Comparison of ENCODE assay signal across 21 cellular contexts in genomic region chr7:2782565-2782964, GRCh38.
DNase-seq lines count a peak whose midpoint lies in the region; ATAC-seq and TF ChIP-seq lines count a peak whose summit lies in the region.
"Had no signal": no experiment of that assay in that cellular context is flagged by ENCODE, and none has a peak within 500 bp of the region (broad histone marks: within the 10 kb centered on the region; RNA-seq: fewer than 3 reads in every experiment).

No MANE protein-coding gene starts in this region.

- peaks cover 27% of the 10 kb centered on the region for H3K4me1 Mint-ChIP-seq in activated naive CD4-positive, alpha-beta T cell treated with anti-CD3 and anti-CD28 coated beads for 36 hours (ENCODE audit: low read depth)
- peaks cover 14 to 26% (median 19%) of the 10 kb centered on the region in 3 donors for H3K4me1 Mint-ChIP-seq in IgD-negative memory B cell
- H3K4me1 Mint-ChIP-seq in activated naive CD8-positive, alpha-beta T cell (ENCODE audit: low read depth), result peaks cover 19% of the 10 kb centered on the region

- no peaks in the 10 kb centered on the region for H3K27me3 Mint-ChIP-seq in activated naive CD4-positive, alpha-beta T cell treated with anti-CD3 and anti-CD28 coated beads for 36 hours (ENCODE audit: low read depth)
- H3K27me3 Mint-ChIP-seq in IgD-negative memory B cell, result no peaks in the 10 kb centered on the region
- H3K27me3 Mint-ChIP-seq in activated naive CD8-positive, alpha-beta T cell, result no peaks in the 10 kb centered on the region
- H3K27me3 Mint-ChIP-seq: CD4-positive, alpha-beta T cell had no signal

- H3K4me3 ChIP-seq in trophoblast cell (ENCODE audit: low read depth, low read length) (no peak overlapping the region), hepatocyte (no peak overlapping the region)
- H3K4me3 ChIP-seq: body of pancreas, Peyer's patch, right atrium auricular region, transverse colon had no signal

- H4K20me1 ChIP-seq in hepatocyte (ENCODE audit: insufficient read depth, poor library complexity, severe bottlenecking), result no peaks in the 10 kb centered on the region

- H3K36me3 ChIP-seq in trophoblast cell (ENCODE audit: control insufficient read depth in 1 of 2, insufficient read depth in 2 of 2, low read length in 2 of 2) (peaks cover 13 to 14% of the 10 kb centered on the region in 2 experiments), hepatocyte (replicated peaks; ENCODE audit: insufficient read depth, low read depth) (no peaks in the 10 kb centered on the region)
- H3K36me3 ChIP-seq: Peyer's patch, transverse colon had no signal

- peaks cover 24 to 26% of the 10 kb centered on the region in 2 experiments for H3K4me1 ChIP-seq in trophoblast cell (ENCODE audit: control insufficient read depth in 1 of 2, insufficient read depth in 2 of 2, low read length in 2 of 2)
- H3K4me1 ChIP-seq in hepatocyte (ENCODE audit: insufficient read depth), result no peaks in the 10 kb centered on the region
- H3K4me1 ChIP-seq: body of pancreas, Peyer's patch, transverse colon had no signal

- CTCF ChIA-PET in activated naive CD4-positive, alpha-beta T cell treated with anti-CD3 and anti-CD28 coated beads for 36 hours (lab: Charles Lee), result interaction anchor here (0.5 to 1.1 kb wide), 4 partner anchors 9 to 1599 kb away, joined by 3 to 8 read pairs (median 4); no protein-coding TSS in a partner anchor

- H2BK5ac ChIP-seq in trophoblast cell (ENCODE audit: low read depth, low read length, poor library complexity), result no peak overlapping the region

- no peak overlapping the region for H2AK5ac ChIP-seq in trophoblast cell (ENCODE audit: low read length)

- no peak overlapping the region for H3K23ac ChIP-seq in trophoblast cell (ENCODE audit: low read length)

- no peaks in the 10 kb centered on the region for H3K9me3 Mint-ChIP-seq in activated naive CD4-positive, alpha-beta T cell treated with anti-CD3 and anti-CD28 coated beads for 36 hours
- H3K9me3 Mint-ChIP-seq in IgD-negative memory B cell, result no peaks in the 10 kb centered on the region
- peaks cover 4% of the 10 kb centered on the region for H3K9me3 Mint-ChIP-seq in activated naive CD8-positive, alpha-beta T cell (ENCODE audit: low read depth)
- H3K9me3 Mint-ChIP-seq: CD4-positive, alpha-beta T cell had no signal

- no peak overlapping the region for H3K14ac ChIP-seq in trophoblast cell (ENCODE audit: low read length)

- H3K4me2 ChIP-seq in trophoblast cell (ENCODE audit: low read length) (no peak overlapping the region), hepatocyte (no peak overlapping the region)

- peak; percentile 75 for DNase-seq in activated naive CD4-positive, alpha-beta T cell treated with anti-CD3 and anti-CD28 coated beads for 36 hours
- DNase-seq in activated naive CD4-positive, alpha-beta T cell treated with Interleukin-2 at 50 U/mL for 16 hours, result no peak
- DNase-seq in trophoblast cell (no peak), hepatocyte (ENCODE audit: low spot score) (no peak)
- no peak for DNase-seq in NK-92 treated with Interleukin-12 subunit alpha and Interleukin-12 subunit beta, amount 100 ng/mL, for 24 hours (lab: John Stamatoyannopoulos, UW)
- DNase-seq: activated T-cell treated with anti-CD3 and anti-CD28 coated beads, Interleukin-2, amount 50 U/mL, for 1 hour; body of pancreas; CD4-positive, alpha-beta T cell; effector CD8-positive, alpha-beta T cell; kidney glomerular epithelial cell; NCI-H1092 treated with DMSO at 0.1 percent for 48 hours; NCI-H187 treated with DMSO at 0.1 percent for 48 hours; NCI-H524 treated with DMSO at 0.1 percent for 48 hours; Peyer's patch; stimulated activated CD4-positive, alpha-beta T cell treated with anti-CD3 and anti-CD28 coated beads, Interleukin-4, amount 100 ng/mL, for 24 hours; transverse colon had no signal

- H3K27ac Mint-ChIP-seq in activated naive CD4-positive, alpha-beta T cell treated with anti-CD3 and anti-CD28 coated beads for 36 hours, result peak overlapping the region; percentile 87
- H3K27ac Mint-ChIP-seq in IgD-negative memory B cell, result peak overlapping the region in 2 of 3 donors; percentile 25 to 66
- H3K27ac Mint-ChIP-seq in activated naive CD8-positive, alpha-beta T cell, result peak overlapping the region; percentile 14
- H3K27ac Mint-ChIP-seq: CD4-positive, alpha-beta T cell had no signal

- H3K18ac ChIP-seq in trophoblast cell (ENCODE audit: low read length), result no peak overlapping the region

- H3K9me2 ChIP-seq in hepatocyte (replicated peaks; ENCODE audit: insufficient read depth), result no peaks in the 10 kb centered on the region

- H2AFZ ChIP-seq in trophoblast cell (ENCODE audit: insufficient read depth, low read length, poor library complexity) (no peak overlapping the region), hepatocyte (no peak overlapping the region)

- no peak for ATAC-seq in GM21737 (IDR thresholded peaks at IDR 0.05; ENCODE audit: unreplicated experiment)
- ATAC-seq: body of pancreas, HCT116 had no signal

- H3K27ac ChIP-seq in trophoblast cell (ENCODE audit: low read depth, low read length) (peak overlapping the region; percentile 48), hepatocyte (no peak overlapping the region)
- H3K27ac ChIP-seq: body of pancreas, Peyer's patch, right atrium auricular region, transverse colon had no signal

- no peak overlapping the region for H4K91ac ChIP-seq in trophoblast cell (ENCODE audit: low read depth, low read length)

- no peak overlapping the region for H3K4me3 Mint-ChIP-seq in activated naive CD4-positive, alpha-beta T cell treated with anti-CD3 and anti-CD28 coated beads for 36 hours
- H3K4me3 Mint-ChIP-seq in IgD-negative memory B cell, result no peak overlapping the region
- peak overlapping the region; percentile 17 for H3K4me3 Mint-ChIP-seq in activated naive CD8-positive, alpha-beta T cell
- H3K4me3 Mint-ChIP-seq: CD4-positive, alpha-beta T cell had no signal

- H3K79me2 ChIP-seq in trophoblast cell (ENCODE audit: control insufficient read depth, insufficient read depth, low read length, poor library complexity) (peaks cover 9% of the 10 kb centered on the region), hepatocyte (peaks cover 17% of the 10 kb centered on the region)

- no peak overlapping the region for H2BK120ac ChIP-seq in trophoblast cell (ENCODE audit: insufficient read depth, low read length, poor library complexity)

- H3K27me3 ChIP-seq in trophoblast cell (ENCODE audit: insufficient read depth, low read length) (no peaks in the 10 kb centered on the region), hepatocyte (no peaks in the 10 kb centered on the region)
- H3K27me3 ChIP-seq: body of pancreas, Peyer's patch, right atrium auricular region, transverse colon had no signal

- intact Hi-C loops in activated naive CD4-positive, alpha-beta T cell treated with anti-CD3 and anti-CD28 coated beads for 36 hours (cut with micrococcal nuclease), result loop anchor here (1.0 to 2.0 kb wide), 3 partner anchors 9 to 62 kb away; no protein-coding TSS in a partner anchor

- peaks cover 16% of the 10 kb centered on the region for H3K36me3 Mint-ChIP-seq in activated naive CD4-positive, alpha-beta T cell treated with anti-CD3 and anti-CD28 coated beads for 36 hours (ENCODE audit: low read depth)
- H3K36me3 Mint-ChIP-seq in IgD-negative memory B cell, result peaks cover 12% of the 10 kb centered on the region
- peaks cover 17% of the 10 kb centered on the region for H3K36me3 Mint-ChIP-seq in activated naive CD8-positive, alpha-beta T cell

- TF ChIP-seq CTCF in hepatocyte (IDR thresholded peaks at IDR 0.05; ENCODE audit: poor library complexity), result no peak

- peaks cover 24% of the 10 kb centered on the region for H3K79me1 ChIP-seq in trophoblast cell (ENCODE audit: low read length)

- H2BK12ac ChIP-seq in trophoblast cell (ENCODE audit: low read length), result no peak overlapping the region

- no peak overlapping the region for H4K12ac ChIP-seq in trophoblast cell (ENCODE audit: low read depth, low read length)

- no peak overlapping the region for H4K8ac ChIP-seq in trophoblast cell (ENCODE audit: low read depth, low read length)

- H3K9me3 ChIP-seq in trophoblast cell (ENCODE audit: insufficient read depth, low read depth, low read length) (no peaks in the 10 kb centered on the region), hepatocyte (ENCODE audit: low read depth) (no peaks in the 10 kb centered on the region)
- H3K9me3 ChIP-seq: body of pancreas, Peyer's patch, right atrium auricular region, transverse colon had no signal

- H3K4ac ChIP-seq in trophoblast cell (ENCODE audit: low read depth, low read length), result no peak overlapping the region

- WGBS in trophoblast cell (ENCODE audit: extremely low coverage, insufficient coverage, insufficient read length), result no CpG with 5 or more reads among the region's 4 CpGs
- 79% methylated on average over 4 of the region's 4 CpGs for WGBS in hepatocyte (ENCODE audit: low lambda C conversion rate, missing lambda C conversion rate)

- no peak overlapping the region for H3K9ac ChIP-seq in trophoblast cell (ENCODE audit: low read length)

Comparison
In these comparisons a context has a peak if more than half of its experiments do, and no peak if none do; other contexts are left out.
1. H3K27ac Mint-ChIP-seq: peak in every context shown above with its lines; median percentile 87 in activated naive CD4-positive, alpha-beta T cell treated with anti-CD3 and anti-CD28 coated beads for 36 hours; 46 in IgD-negative memory B cell; 14 in activated naive CD8-positive, alpha-beta T cell.